In the genomic region with DNA sequence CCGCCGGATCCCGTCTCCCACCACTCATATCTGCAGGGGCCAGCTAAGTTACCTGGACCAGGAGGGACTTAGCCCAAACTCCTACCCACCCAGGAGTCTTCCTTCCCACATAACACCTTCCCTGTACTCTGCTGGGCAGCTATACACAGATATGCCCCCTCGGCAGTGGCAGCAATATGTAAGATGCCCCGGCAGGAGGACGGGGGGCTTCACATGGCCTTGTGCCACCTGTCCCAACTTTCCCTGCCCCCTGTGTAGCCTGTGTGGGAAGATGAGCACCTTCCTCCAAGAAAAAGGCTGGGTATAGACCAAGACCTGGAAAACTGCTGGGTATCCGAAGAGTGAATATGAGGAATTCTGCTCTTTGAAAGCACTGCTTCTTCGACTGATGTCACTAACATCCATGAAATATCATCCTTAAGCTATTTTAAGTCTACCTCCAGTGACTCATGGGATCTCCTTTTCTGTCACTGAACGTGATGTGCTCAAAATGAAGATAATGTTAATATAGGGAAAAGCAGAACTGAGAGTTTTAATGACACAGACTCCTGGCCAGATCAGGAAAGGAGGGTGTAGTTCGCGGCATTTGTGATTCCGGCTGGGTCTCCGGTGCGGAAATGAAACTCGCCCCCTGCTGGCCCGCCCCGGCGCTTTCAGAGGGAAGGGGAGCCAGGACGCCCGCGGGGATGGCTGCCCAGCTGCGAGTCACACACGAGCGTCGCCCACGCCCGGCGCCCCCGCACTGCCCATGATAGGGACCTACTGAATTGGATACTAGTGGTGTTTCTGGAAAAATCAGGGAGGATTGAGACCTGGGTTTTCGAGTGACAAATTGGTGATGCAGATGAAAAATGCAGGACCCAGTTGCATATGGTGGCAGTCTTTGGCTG, we compare ENCODE assay signal across 8 cellular contexts.
DNase-seq lines count a peak whose midpoint lies in the region; ATAC-seq, FAIRE-seq and TF ChIP-seq lines count a peak whose summit lies in the region.

No MANE protein-coding gene starts in this region.

- H3K27me3 ChIP-seq in esophagus muscularis mucosa = peaks cover 0 to 29% (median 0%) of the 10 kb centered on the region in 4 donors

- no peaks in the 10 kb centered on the region for H3K36me3 ChIP-seq in esophagus muscularis mucosa

- ATAC-seq in HG02973 (IDR thresholded peaks at IDR 0.05; ENCODE audit: unreplicated experiment) (peak; percentile 56), natural killer cell (peak; percentile 56 to 74 (median 70))

- H3K4me3 ChIP-seq in esophagus muscularis mucosa = peak overlapping the region; percentile 20 to 44 (median 26)

- peaks cover 31 to 41% of the 10 kb centered on the region in 2 donors for H3K27me3 Mint-ChIP-seq in natural killer cell (ENCODE audit: low read depth in 2 of 2)

- peak overlapping the region; percentile 77 for H3K4me3 Mint-ChIP-seq in natural killer cell

- no peaks in the 10 kb centered on the region for H3K9me3 ChIP-seq in esophagus muscularis mucosa

- H3K27ac Mint-ChIP-seq in natural killer cell = peak overlapping the region in 1 of 2 donors; percentile 56

- peaks cover 6% of the 10 kb centered on the region for H3K36me3 Mint-ChIP-seq in natural killer cell

- intact Hi-C loops in esophagus muscularis mucosa (cut with DNase I) (loop anchor here (2.0 to 10.0 kb wide), 2 partner anchors 166 to 1260 kb away; partner anchors contain the start of genes HOXA3 and HOXA7), natural killer cell (cut with micrococcal nuclease) (loop anchor here (5.0 to 10.0 kb wide), 2 partner anchors 600 to 787 kb away; no protein-coding TSS in a partner anchor)

- no peak overlapping the region for H3K27ac ChIP-seq in esophagus muscularis mucosa (replicated peaks in 1 of 4)

- 20% methylated on average over 25 of the region's 30 CpGs for WGBS in esophagus muscularis mucosa

- TF ChIP-seq EP300 in esophagus muscularis mucosa (IDR thresholded peaks at IDR 0.05) = no peak

- no peak for TF ChIP-seq POLR2A in esophagus muscularis mucosa (IDR thresholded peaks at IDR 0.05; ENCODE audit: low read depth)

- DNase-seq in 8988T = peak; percentile 20
- peak; percentile 52 for DNase-seq in GM18507 (ENCODE audit: extremely low spot score, insufficient read length, low read depth)
- DNase-seq in NOMO-1 treated with dmso at 0.1 percent for 144 hours (lab: John Stamatoyannopoulos, UW; ENCODE audit: unreplicated experiment) = peak; percentile 93
- peak; percentile 54 for DNase-seq in activated T-cell treated with anti-CD3 and anti-CD28 coated beads for 48 hours (ENCODE audit: low read depth)
- DNase-seq in esophagus muscularis mucosa (ENCODE audit: extremely low spot score) = peak; percentile 93
- DNase-seq in natural killer cell = peak; percentile 57
- peak; percentile 26 for DNase-seq in stimulated activated naive CD4-positive, alpha-beta T cell treated with Interleukin-2 at 50 U/mL for 16 hours (lab: John Stamatoyannopoulos, UW)

- peaks cover 16 to 28% of the 10 kb centered on the region in 2 donors for H3K4me1 Mint-ChIP-seq in natural killer cell

- H3K9me3 Mint-ChIP-seq in natural killer cell = no peaks in the 10 kb centered on the region

- H3K4me1 ChIP-seq in esophagus muscularis mucosa = peaks cover 5 to 19% (median 13%) of the 10 kb centered on the region in 4 donors

- TF ChIP-seq CTCF in esophagus muscularis mucosa (IDR thresholded peaks at IDR 0.05) (peak; percentile 58 to 75 (median 60)), natural killer cell (IDR thresholded peaks at IDR 0.05) (peak; percentile 68)

- FAIRE-seq in GM18507 (lab: Jason Lieb, UNC) = peak; percentile 91

Comparison
In these comparisons a context has a peak if more than half of its experiments do, and no peak if none do; other contexts are left out.
1. DNase-seq: peak in every context shown above with its lines; median percentile 93 in NOMO-1 treated with dmso at 0.1 percent for 144 hours; 93 in esophagus muscularis mucosa; 57 in natural killer cell; 54 in activated T-cell treated with anti-CD3 and anti-CD28 coated beads for 48 hours; 52 in GM18507; 26 in stimulated activated naive CD4-positive, alpha-beta T cell treated with Interleukin-2 at 50 U/mL for 16 hours; 20 in 8988T.